In the genomic region with DNA sequence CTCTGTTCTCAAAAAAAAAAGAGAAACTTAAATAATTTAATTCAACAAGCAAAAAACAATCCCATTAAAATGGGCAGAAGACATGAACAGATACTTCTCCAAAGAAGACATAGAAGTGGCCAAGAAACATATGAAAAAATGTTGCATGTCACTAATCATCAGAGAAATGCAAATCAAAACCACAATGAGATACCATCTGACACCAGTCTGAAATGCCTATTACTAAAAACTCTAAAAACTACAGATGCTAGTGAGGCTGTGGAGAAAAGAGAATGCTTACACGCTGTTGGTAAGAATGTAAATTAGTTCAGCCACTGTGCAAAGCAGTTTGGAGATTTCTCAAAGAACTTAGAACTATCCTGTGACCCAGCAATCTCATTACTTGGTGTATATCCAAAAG, we compare ENCODE assay signal across 17 cellular contexts.
"Had no signal": no experiment of that assay in that cellular context is flagged by ENCODE, and none has a peak within 500 bp of the region (broad histone marks: within the 10 kb centered on the region; RNA-seq: fewer than 3 reads in every experiment).

No MANE protein-coding gene starts in this region.

- DNase-seq: activated CD4-positive, alpha-beta T cell treated with anti-CD3 and anti-CD28 coated beads for 48 hours; activated CD8-positive, alpha-beta T cell treated with anti-CD3 and anti-CD28 coated beads, Interleukin-2, amount 10 ng/mL, durations not matched to agents 7 days and 5 days; activated naive CD4-positive, alpha-beta T cell treated with Interleukin-2 at 50 U/mL for 16 hours; effector memory CD8-positive, alpha-beta T cell; hippocampal formation; left ventricle myocardium superior; mesendoderm; ovary; sigmoid colon; stimulated activated CD4-positive, alpha-beta T cell treated with anti-CD3 and anti-CD28 coated beads, Interleukin-2, amount 100 ng/mL, for 24 hours; stimulated activated naive CD8-positive, alpha-beta T cell treated with anti-CD3 and anti-CD28 coated beads, Interleukin-15, Interleukin-2, amounts not matched to agents 100 U/mL and 50 U/mL, for 24 hours had no signal

- H3K4me3 Mint-ChIP-seq: activated CD8-positive, alpha-beta T cell treated with anti-CD3 and anti-CD28 coated beads, Interleukin-2, amount 10 ng/mL, durations not matched to agents 7 days and 5 days; brain; central memory CD8-positive, alpha-beta T cell; effector memory CD8-positive, alpha-beta T cell; neural crest cell; type B pancreatic cell had no signal

- H3K9me3 Mint-ChIP-seq: type B pancreatic cell had no signal

- H3K4me1 Mint-ChIP-seq: brain; central memory CD8-positive, alpha-beta T cell; neural crest cell had no signal

- H3K27ac ChIP-seq: epithelial cell of prostate, ovary, sigmoid colon, suprapubic skin had no signal

- H3K36me3 ChIP-seq: ovary, sigmoid colon, suprapubic skin had no signal

- ATAC-seq: activated CD8-positive, alpha-beta T cell treated with anti-CD3 and anti-CD28 coated beads, Interleukin-2, amount 10 ng/mL, durations not matched to agents 7 days and 5 days; effector memory CD8-positive, alpha-beta T cell; left ventricle myocardium superior; stimulated activated naive CD8-positive, alpha-beta T cell treated with anti-CD3 and anti-CD28 coated beads, Interleukin-15, Interleukin-2, amounts not matched to agents 100 U/mL and 50 U/mL, for 24 hours had no signal

- H3K4me3 ChIP-seq: ovary, sigmoid colon, suprapubic skin had no signal

- H3K27me3 Mint-ChIP-seq: central memory CD8-positive, alpha-beta T cell; effector memory CD8-positive, alpha-beta T cell had no signal

- H3K27ac Mint-ChIP-seq: activated CD8-positive, alpha-beta T cell treated with anti-CD3 and anti-CD28 coated beads, Interleukin-2, amount 10 ng/mL, durations not matched to agents 7 days and 5 days; brain; effector memory CD8-positive, alpha-beta T cell; type B pancreatic cell had no signal

- H3K9me3 ChIP-seq: ovary, suprapubic skin had no signal

- H3K36me3 Mint-ChIP-seq: brain, type B pancreatic cell had no signal
